Comparison of ENCODE assay signal across 11 cellular contexts in genomic region chr2:165587335-165587938, GRCh38.
DNase-seq lines count a peak whose midpoint lies in the region; ATAC-seq, FAIRE-seq and TF ChIP-seq lines count a peak whose summit lies in the region.
"Had no signal": no experiment of that assay in that cellular context is flagged by ENCODE, and none has a peak within 500 bp of the region (broad histone marks: within the 10 kb centered on the region; RNA-seq: fewer than 3 reads in every experiment).

No MANE protein-coding gene starts in this region.

- H3K36me3 ChIP-seq in hepatocyte (replicated peaks; ENCODE audit: insufficient read depth, low read depth) = no peaks in the 10 kb centered on the region
- no peaks in the 10 kb centered on the region for H3K36me3 ChIP-seq in kidney (ENCODE audit: control insufficient read depth in 1 of 2, insufficient read depth in 2 of 2, low read length in 2 of 2)

- H3K9me3 ChIP-seq in hepatocyte (ENCODE audit: low read depth) (no peaks in the 10 kb centered on the region), kidney (ENCODE audit: control insufficient read depth in 1 of 2, low read length in 2 of 2) (no peaks in the 10 kb centered on the region)
- H3K9me3 ChIP-seq: psoas muscle had no signal

- ATAC-seq in GM18502 (IDR thresholded peaks at IDR 0.05; ENCODE audit: poor library complexity, unreplicated experiment) (peak; percentile 92), GM21447 (IDR thresholded peaks at IDR 0.05; ENCODE audit: unreplicated experiment) (peak; percentile 81), HG03108 (IDR thresholded peaks at IDR 0.05; ENCODE audit: unreplicated experiment) (peak; percentile 81)
- ATAC-seq: psoas muscle had no signal

- H3K4me1 ChIP-seq in hepatocyte (ENCODE audit: insufficient read depth) (peaks cover 3% of the 10 kb centered on the region), kidney (ENCODE audit: control insufficient read depth in 1 of 2, insufficient read depth in 1 of 2, low read depth in 1 of 2, low read length in 2 of 2) (peaks cover 0 to 3% of the 10 kb centered on the region in 2 donors)
- H3K4me1 ChIP-seq: psoas muscle had no signal

- DNase-seq in hepatocyte (ENCODE audit: low spot score) (peak; percentile 8), NCI-H1092 (lab: John Stamatoyannopoulos, UW) (no peak), kidney (no peak), RCC 7860 (ENCODE audit: low spot score) (no peak), ecto neural progenitor cell (ENCODE audit: low spot score) (no peak)
- DNase-seq: erythroblast, psoas muscle had no signal

- no peaks in the 10 kb centered on the region for H3K27me3 ChIP-seq in hepatocyte

- no peak overlapping the region for H3K4me3 ChIP-seq in hepatocyte
- H3K4me3 ChIP-seq in kidney (ENCODE audit: low read length in 2 of 2) = no peak overlapping the region
- H3K4me3 ChIP-seq: psoas muscle had no signal

- no peaks in the 10 kb centered on the region for H4K20me1 ChIP-seq in hepatocyte (ENCODE audit: insufficient read depth, poor library complexity, severe bottlenecking)

- intact Hi-C loops in kidney (cut with DNase I) = no loop called here

- no peak overlapping the region for H3K9ac ChIP-seq in kidney (ENCODE audit: low read length in 2 of 2)

- no peaks in the 10 kb centered on the region for H3K79me2 ChIP-seq in hepatocyte

- H3K4me2 ChIP-seq in hepatocyte = peak overlapping the region; percentile 52

- 70% methylated on average over 4 of the region's 4 CpGs for WGBS in hepatocyte (ENCODE audit: low lambda C conversion rate, missing lambda C conversion rate)

- TF ChIP-seq CTCF in hepatocyte (IDR thresholded peaks at IDR 0.05; ENCODE audit: poor library complexity) (no peak), kidney (IDR thresholded peaks at IDR 0.05; ENCODE audit: borderline replicate concordance, extremely low read depth, insufficient read depth) (no peak)

- H3K27ac ChIP-seq in hepatocyte = peak overlapping the region; percentile 21
- H3K27ac ChIP-seq in kidney (ENCODE audit: low read depth in 2 of 2, low read length in 2 of 2) = no peak overlapping the region
- H3K27ac ChIP-seq: psoas muscle had no signal

- no peaks in the 10 kb centered on the region for H3K9me2 ChIP-seq in hepatocyte (replicated peaks; ENCODE audit: insufficient read depth)

- no peak for FAIRE-seq in kidney (lab: Jason Lieb, UNC)
- no peak for FAIRE-seq in RCC 7860 (lab: Jason Lieb, UNC)
- FAIRE-seq: astrocyte had no signal

- H2AFZ ChIP-seq in hepatocyte = no peak overlapping the region
